In genomic region chr2:234453216-234453615, GRCh38 we compare ENCODE assay signal across 17 cellular contexts. TPM values are rescaled to one million over a fixed set of nuclear protein-coding genes. Genes with fewer than 3 reads are reported as not detected.
A peak's percentile ranks its signal among the peaks of the same experiment; 100 is the strongest.
DNase-seq lines count a peak whose midpoint lies in the region; ATAC-seq and TF ChIP-seq lines count a peak whose summit lies in the region.
"Had no signal": no experiment of that assay in that cellular context is flagged by ENCODE, and none has a peak within 500 bp of the region (broad histone marks: within the 10 kb centered on the region; RNA-seq: fewer than 3 reads in every experiment).

No MANE protein-coding gene starts in this region.

- no peak for DNase-seq in activated CD4-positive, CD25-positive, alpha-beta regulatory T cell (lab: John Stamatoyannopoulos, UW)
- peak; percentile 49 for DNase-seq in activated CD4-positive, alpha-beta memory T cell treated with anti-CD3 and anti-CD28 coated beads for 36 hours
- DNase-seq in effector memory CD4-positive, alpha-beta T cell: no peak
- DNase-seq in spleen (no peak), NCI-H82 (lab: John Stamatoyannopoulos, UW) (no peak), MV-4-11 (lab: John Stamatoyannopoulos, UW) (no peak), NCI-H2107 treated with DMSO at 0.1 percent for 48 hours (lab: John Stamatoyannopoulos, UW; ENCODE audit: unreplicated experiment) (no peak)
- DNase-seq: activated gamma-delta T cell treated with Interleukin-2 at 50 U/mL for 16 hours, dorsolateral prefrontal cortex, gastrocnemius medialis, NCI-H1436 treated with DMSO at 0.1 percent for 48 hours, NCI-H510A treated with DMSO at 0.1 percent for 48 hours, tibial artery had no signal

- H3K4me3 Mint-ChIP-seq in activated CD4-positive, alpha-beta memory T cell treated with anti-CD3 and anti-CD28 coated beads for 36 hours: peak overlapping the region; percentile 72

- TF ChIP-seq CTCF in spleen (IDR thresholded peaks at IDR 0.05 in 8 of 11, conservative IDR thresholded peaks at IDR 0.05 in 3 of 11): no peak

- H3K9me3 Mint-ChIP-seq in activated CD4-positive, alpha-beta memory T cell treated with anti-CD3 and anti-CD28 coated beads for 36 hours: peaks cover 6% of the 10 kb centered on the region

- TF ChIP-seq POLR2A in spleen (IDR thresholded peaks at IDR 0.05): no peak

- no peaks in the 10 kb centered on the region for H3K27me3 Mint-ChIP-seq in activated CD4-positive, alpha-beta memory T cell treated with anti-CD3 and anti-CD28 coated beads for 36 hours

- CTCF ChIA-PET in activated CD4-positive, alpha-beta memory T cell treated with anti-CD3 and anti-CD28 coated beads for 36 hours (lab: Charles Lee): interaction anchor here (0.7 to 2.2 kb wide), 3 partner anchors 11 to 164 kb away, joined by 3 to 8 read pairs (median 7); no protein-coding TSS in a partner anchor

- H3K4me1 Mint-ChIP-seq in activated CD4-positive, alpha-beta memory T cell treated with anti-CD3 and anti-CD28 coated beads for 36 hours (ENCODE audit: low read depth): peaks cover 70% of the 10 kb centered on the region

- H3K9me3 ChIP-seq in effector memory CD4-positive, alpha-beta T cell (ENCODE audit: control insufficient read depth, low read length): no peaks in the 10 kb centered on the region
- H3K9me3 ChIP-seq in spleen: peaks cover 0 to 7% (median 0%) of the 10 kb centered on the region in 8 donors
- H3K9me3 ChIP-seq: gastrocnemius medialis had no signal

- intact Hi-C loops in activated CD4-positive, alpha-beta memory T cell treated with anti-CD3 and anti-CD28 coated beads for 36 hours (cut with micrococcal nuclease): no loop called here
- intact Hi-C loops in spleen (cut with DNase I; ENCODE audit: low total_unique reads): no loop called here

- POLR2A ChIA-PET in activated CD4-positive, alpha-beta memory T cell treated with anti-CD3 and anti-CD28 coated beads for 36 hours (lab: Charles Lee): interaction anchor here (0.7 to 4.2 kb wide), 9 partner anchors 9 to 163 kb away, joined by 3 to 15 read pairs (median 4); partner anchors contain the start of gene ARL4C

- H3K36me3 ChIP-seq in effector memory CD4-positive, alpha-beta T cell (ENCODE audit: control insufficient read depth, insufficient read depth, low read length): no peaks in the 10 kb centered on the region
- H3K36me3 ChIP-seq in spleen: no peaks in the 10 kb centered on the region
- H3K36me3 ChIP-seq: gastrocnemius medialis, right atrium auricular region, tibial artery had no signal

- H3K4me3 ChIP-seq in effector memory CD4-positive, alpha-beta T cell (ENCODE audit: insufficient read depth, low read depth, low read length, poor library complexity, severe bottlenecking): peak overlapping the region; percentile 53
- peak overlapping the region in 5 of 8 donors; percentile 2 to 49 (median 10) for H3K4me3 ChIP-seq in spleen
- H3K4me3 ChIP-seq: dorsolateral prefrontal cortex, gastrocnemius medialis, right atrium auricular region, tibial artery had no signal

- 61 to 84% (median 81%) methylated on average over 5 of the region's 5 CpGs for WGBS in spleen, 5 donors

- H3K27ac ChIP-seq in effector memory CD4-positive, alpha-beta T cell (ENCODE audit: insufficient read depth, low read length, poor library complexity, severe bottlenecking): peak overlapping the region; percentile 79
- H3K27ac ChIP-seq in spleen: peak overlapping the region in 6 of 8 donors; percentile 15 to 77 (median 59)
- H3K27ac ChIP-seq: 22Rv1, dorsolateral prefrontal cortex, gastrocnemius medialis, right atrium auricular region, tibial artery had no signal

- no peaks in the 10 kb centered on the region for H3K27me3 ChIP-seq in effector memory CD4-positive, alpha-beta T cell (replicated peaks; ENCODE audit: control insufficient read depth, insufficient read depth, low read length, poor library complexity, severe bottlenecking)
- H3K27me3 ChIP-seq in spleen (replicated peaks in 1 of 7): no peaks in the 10 kb centered on the region
- H3K27me3 ChIP-seq: gastrocnemius medialis, right atrium auricular region, tibial artery had no signal

- H3K36me3 Mint-ChIP-seq in activated CD4-positive, alpha-beta memory T cell treated with anti-CD3 and anti-CD28 coated beads for 36 hours: peaks cover 8% of the 10 kb centered on the region

- peak; percentile 45 to 50 for ATAC-seq in activated CD4-positive, CD25-positive, alpha-beta regulatory T cell treated with anti-CD3 and anti-CD28 coated beads, Interleukin-2, amount 50 U/mL, for 24 hours
- ATAC-seq: HCT116 had no signal

- peaks cover 31% of the 10 kb centered on the region for H3K4me1 ChIP-seq in effector memory CD4-positive, alpha-beta T cell (ENCODE audit: control insufficient read depth, insufficient read depth, low read length, poor library complexity, severe bottlenecking)
- peaks cover 0 to 58% (median 19%) of the 10 kb centered on the region in 6 donors for H3K4me1 ChIP-seq in spleen
- H3K4me1 ChIP-seq: gastrocnemius medialis, right atrium auricular region had no signal

- peak overlapping the region; percentile 88 for H3K27ac Mint-ChIP-seq in activated CD4-positive, alpha-beta memory T cell treated with anti-CD3 and anti-CD28 coated beads for 36 hours

RNA-seq across cellular contexts. Expression of gene ARL4C, which starts 43.7 kb away (rescaled TPM):
- 10 to 100 TPM; 44.4 to 44.7 TPM for total RNA-seq in activated CD4-positive, alpha-beta memory T cell treated with anti-CD3 and anti-CD28 coated beads for 36 hours
- 100 to 1,000 TPM in 1 of 7 donors, 10 to 100 TPM in 6; 45.4 to 148 (median 75.0) TPM for total RNA-seq in spleen
- polyA plus RNA-seq in spleen: 10 to 100 TPM; 12.2 to 24.4 (median 20.4) TPM
